8 cellular contexts compared by ENCODE assay signal in genomic region chr2:102186676-102187190, GRCh38. TPM values are rescaled to one million over a fixed set of nuclear protein-coding genes. Genes with fewer than 3 reads are reported as not detected.
A peak's percentile ranks its signal among the peaks of the same experiment; 100 is the strongest.
DNase-seq lines count a peak whose midpoint lies in the region; ATAC-seq and TF ChIP-seq lines count a peak whose summit lies in the region.

Gene IL1RL2, plus strand, starts transcription at chr2:102187023. Its CDS starts 845 bp downstream, at chr2:102187868.

- no peaks in the 10 kb centered on the region for H3K9me3 Mint-ChIP-seq in endothelial cell (ENCODE audit: unreplicated experiment)
- H3K9me3 Mint-ChIP-seq in natural killer cell = no peaks in the 10 kb centered on the region
- no peaks in the 10 kb centered on the region for H3K9me3 Mint-ChIP-seq in type B pancreatic cell

- H3K4me1 Mint-ChIP-seq in endothelial cell (ENCODE audit: unreplicated experiment) (no peaks in the 10 kb centered on the region), natural killer cell (peaks cover 6 to 7% of the 10 kb centered on the region in 2 donors), type B pancreatic cell (ENCODE audit: unreplicated experiment) (peaks cover 6% of the 10 kb centered on the region)

- DNase-seq in activated naive CD4-positive, alpha-beta T cell treated with Interleukin-2 at 50 U/mL for 16 hours = peak; percentile 34
- DNase-seq in activated naive CD4-positive, alpha-beta T cell (lab: John Stamatoyannopoulos, UW) = no peak
- DNase-seq in endothelial cell (ENCODE audit: low spot score) (no peak), natural killer cell (no peak), type B pancreatic cell (ENCODE audit: extremely low spot score, unreplicated experiment) (no peak), DMS 273 (lab: John Stamatoyannopoulos, UW; ENCODE audit: unreplicated experiment) (no peak), NCI-H1417 treated with DMSO at 0.1 percent for 48 hours (lab: John Stamatoyannopoulos, UW) (no peak)

- no peak for TF ChIP-seq CTCF in endothelial cell (IDR thresholded peaks at IDR 0.05; ENCODE audit: unreplicated experiment)
- TF ChIP-seq CTCF in natural killer cell (IDR thresholded peaks at IDR 0.05) = no peak
- TF ChIP-seq CTCF in type B pancreatic cell (conservative IDR thresholded peaks at IDR 0.05) = no peak

- no peaks in the 10 kb centered on the region for H3K36me3 Mint-ChIP-seq in endothelial cell (ENCODE audit: low read depth, unreplicated experiment)
- H3K36me3 Mint-ChIP-seq in natural killer cell = no peaks in the 10 kb centered on the region
- H3K36me3 Mint-ChIP-seq in type B pancreatic cell = no peaks in the 10 kb centered on the region

- H3K27ac Mint-ChIP-seq in endothelial cell (ENCODE audit: unreplicated experiment) = no peak within 1 kb of the TSS
- no peak within 1 kb of the TSS for H3K27ac Mint-ChIP-seq in natural killer cell
- H3K27ac Mint-ChIP-seq in type B pancreatic cell = peak within 1 kb of the TSS; percentile 69

- intact Hi-C loops in natural killer cell (cut with micrococcal nuclease) = no loop called here

- no peak for ATAC-seq in natural killer cell
- no peak for ATAC-seq in HG03460 (IDR thresholded peaks at IDR 0.05; ENCODE audit: unreplicated experiment)

- H3K4me3 Mint-ChIP-seq in endothelial cell (ENCODE audit: unreplicated experiment) (peak within 1 kb of the TSS; percentile 86), natural killer cell (peak within 1 kb of the TSS; percentile 79), type B pancreatic cell (peak within 1 kb of the TSS; percentile 86)

- H3K27me3 Mint-ChIP-seq in endothelial cell (ENCODE audit: unreplicated experiment) = peaks cover 10% of the 10 kb centered on the region
- peaks cover 33 to 62% of the 10 kb centered on the region in 2 donors for H3K27me3 Mint-ChIP-seq in natural killer cell (ENCODE audit: low read depth in 2 of 2)
- peaks cover 13% of the 10 kb centered on the region for H3K27me3 Mint-ChIP-seq in type B pancreatic cell

RNA-seq across cellular contexts. Expression of gene IL1RL2, which starts in this region (rescaled TPM):
- total RNA-seq in endothelial cell (ENCODE audit: unreplicated experiment) (not detected), natural killer cell (not detected), type B pancreatic cell (ENCODE audit: low replicate concordance) (1.0 and 2.0 TPM in 2 replicates)
